ENCODE assay signal across 9 cellular contexts in the genomic region with DNA sequence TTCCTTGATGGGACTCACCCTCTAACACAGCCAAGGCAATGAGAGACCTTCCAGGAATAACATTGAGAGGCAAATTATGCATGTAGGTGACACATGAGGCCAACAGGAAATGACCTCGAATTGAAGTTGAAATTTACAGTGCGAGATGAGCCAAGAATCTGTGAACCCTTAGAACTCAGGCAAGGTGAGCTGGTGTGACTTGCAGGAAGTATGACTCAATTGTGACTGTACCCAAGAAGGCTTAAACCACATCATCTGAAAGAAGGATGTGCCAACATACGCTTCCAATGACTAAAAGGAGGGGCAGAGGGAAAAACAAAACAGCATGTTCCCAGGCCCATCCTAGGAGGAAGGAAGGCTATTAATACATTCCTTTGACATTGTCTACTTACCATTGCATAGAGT. TPM values are rescaled to one million over a fixed set of nuclear protein-coding genes. Genes with fewer than 3 reads are reported as not detected.
DNase-seq lines count a peak whose midpoint lies in the region; ATAC-seq and TF ChIP-seq lines count a peak whose summit lies in the region.
"Had no signal": no experiment of that assay in that cellular context is flagged by ENCODE, and none has a peak within 500 bp of the region (broad histone marks: within the 10 kb centered on the region; RNA-seq: fewer than 3 reads in every experiment).

No MANE protein-coding gene starts in this region.

- H3K4me1 Mint-ChIP-seq in T-helper 17 cell: peaks cover 55% of the 10 kb centered on the region

- no peak overlapping the region for H3K4me3 ChIP-seq in HFF-Myc (replicated peaks; ENCODE audit: low read depth, low read length)
- no peak overlapping the region for H3K4me3 ChIP-seq in choroid plexus epithelial cell (ENCODE audit: low read depth, low read length)

- TF ChIP-seq CTCF in HFF-Myc (IDR thresholded peaks at IDR 0.05; ENCODE audit: low read depth, low read length, missing control alignments) (no peak), choroid plexus epithelial cell (conservative IDR thresholded peaks at IDR 0.05; ENCODE audit: low read depth, low read length) (no peak)

- ATAC-seq in T-helper 17 cell: peak; percentile 98
- ATAC-seq in GM19467 (IDR thresholded peaks at IDR 0.05; ENCODE audit: unreplicated experiment): no peak

- DNase-seq in 8988T (peak; percentile 54), HFF-Myc (ENCODE audit: extremely low read depth, low read depth) (peak; percentile 89), T-helper 17 cell (peak in 2 of 3 donors; percentile 37 to 39), choroid plexus epithelial cell (ENCODE audit: low read depth) (peak; percentile 47), non-pigmented ciliary epithelial cell (ENCODE audit: low read depth) (peak; percentile 51), GM19238 (ENCODE audit: insufficient read length, low spot score) (no peak), NCI-H1417 (lab: John Stamatoyannopoulos, UW) (no peak)

- H3K27ac Mint-ChIP-seq in T-helper 17 cell: peak overlapping the region; percentile 96
- H3K27ac Mint-ChIP-seq: dendritic cell treated with granulocyte-macrophage colony-stimulating factor and Interleukin-4, amounts not matched to agents 40 ng/mL and 50 ng/mL, for 4 days had no signal

- H3K9me3 ChIP-seq in T-helper 17 cell (ENCODE audit: control insufficient read depth, low read length, poor library complexity, severe bottlenecking): no peaks in the 10 kb centered on the region

- peaks cover 3% of the 10 kb centered on the region for H3K36me3 Mint-ChIP-seq in T-helper 17 cell (ENCODE audit: low read depth)

- peak overlapping the region; percentile 60 for H3K4me3 Mint-ChIP-seq in T-helper 17 cell
- H3K4me3 Mint-ChIP-seq: dendritic cell treated with granulocyte-macrophage colony-stimulating factor and Interleukin-4, amounts not matched to agents 40 ng/mL and 50 ng/mL, for 4 days had no signal

- no peaks in the 10 kb centered on the region for H3K27me3 Mint-ChIP-seq in T-helper 17 cell
- H3K27me3 Mint-ChIP-seq: dendritic cell treated with granulocyte-macrophage colony-stimulating factor and Interleukin-4, amounts not matched to agents 40 ng/mL and 50 ng/mL, for 4 days had no signal

RNA-seq across cellular contexts. Expression of a gene that starts 44.8 kb away (rescaled TPM):
- total RNA-seq in T-helper 17 cell: 10 to 100 TPM; 72.9 to 82.0 TPM

RNA-seq across cellular contexts. Expression of a gene that starts 55.5 kb away (rescaled TPM):
- 10 to 100 TPM; 43.4 to 53.8 TPM for total RNA-seq in T-helper 17 cell

Comparison
In these comparisons a context has a peak if more than half of its experiments do, and no peak if none do; other contexts are left out.
1. DNase-seq: peak in 8988T (single experiment), HFF-Myc (single experiment), T-helper 17 cell (2 of 3), choroid plexus epithelial cell (single experiment) and non-pigmented ciliary epithelial cell (single experiment); none in GM19238 (single experiment) and NCI-H1417 (0 of 3).